1 cellular context compared by ENCODE assay signal in the genomic region with DNA sequence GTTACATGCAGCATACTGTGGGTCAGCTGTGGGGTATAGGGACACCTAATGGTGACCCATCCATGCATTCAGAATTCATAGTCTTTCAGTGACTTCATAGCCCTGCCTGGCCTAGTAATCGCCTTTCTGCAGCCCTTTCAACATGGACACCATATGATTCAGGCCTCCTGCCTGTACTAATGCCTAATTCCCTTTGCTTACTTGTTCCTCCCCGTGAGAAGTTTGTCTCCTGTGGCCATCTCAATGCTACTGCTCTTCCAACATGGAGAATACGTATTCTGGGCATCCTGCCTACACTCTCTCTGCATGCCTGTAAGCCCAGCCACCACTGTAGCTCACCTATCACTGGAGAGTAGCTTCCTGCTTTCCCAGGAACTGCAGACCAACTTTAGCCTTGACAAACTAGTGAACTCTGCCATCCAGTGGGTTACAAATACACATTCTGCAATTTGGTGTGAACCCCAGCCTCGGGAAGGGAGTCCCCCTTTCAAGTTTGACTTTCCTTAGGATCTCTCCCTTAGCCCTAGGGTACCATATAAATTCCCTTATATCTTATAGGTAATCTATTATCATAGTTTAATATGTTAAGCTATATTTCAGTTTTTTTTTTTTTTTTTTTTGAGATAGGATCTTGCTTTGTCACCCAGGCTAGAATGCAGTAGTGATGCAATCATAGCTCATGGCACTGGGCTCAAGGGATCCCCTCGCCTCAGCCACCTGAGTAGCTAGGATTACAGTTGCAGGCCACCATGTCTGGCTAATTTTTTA.
A peak's percentile ranks its signal among the peaks of the same experiment; 100 is the strongest.
TF ChIP-seq lines count a peak whose summit lies in the region.

No MANE protein-coding gene starts in this region.

TF ChIP-seq in K562, 482 proteins besides CTCF, POLR2A, EP300 and RAD21 (continues in another document):
- no peak for TF ChIP-seq KAT2B (IDR thresholded peaks at IDR 0.05; ENCODE audit: low read depth, low read length)
- TF ChIP-seq ARID1B (IDR thresholded peaks at IDR 0.05), result peak; percentile 73
- peak; percentile 8; the same call in 1 of the 2 replicates for TF ChIP-seq HIVEP1 (CRISPR knock-in tag; IDR thresholded peaks at IDR 0.05)
- TF ChIP-seq NCOA1 (IDR thresholded peaks at IDR 0.05; ENCODE audit: low read depth), result no peak
- 0 out of 2 replicates have a peak, but pooled peaks have one; percentile 17 for TF ChIP-seq CXXC5 (CRISPR knock-in tag; IDR thresholded peaks at IDR 0.05)
- no peak for TF ChIP-seq MLX (CRISPR knock-in tag; conservative IDR thresholded peaks at IDR 0.05)
- no peak for TF ChIP-seq YBX1 (IDR thresholded peaks at IDR 0.05)
- TF ChIP-seq DMBX1 (CRISPR knock-in tag; IDR thresholded peaks at IDR 0.05; ENCODE audit: borderline replicate concordance), result no peak
- peak; percentile 71; the same call in 1 of the 2 replicates for TF ChIP-seq NFRKB (IDR thresholded peaks at IDR 0.05; ENCODE audit: low read depth)
- no peak for TF ChIP-seq NR0B1 (IDR thresholded peaks at IDR 0.05; ENCODE audit: partially characterized antibody)
- TF ChIP-seq NRF1 (conservative IDR thresholded peaks at IDR 0.05 in 1 of 2, IDR thresholded peaks at IDR 0.05 in 1 of 2), result 0 out of 4 replicates have a peak, but pooled peaks of 1 of the 2 experiments have one; percentile 13
- TF ChIP-seq LEF1 (IDR thresholded peaks at IDR 0.05), result peak; percentile 34; the same call in 1 of the 2 replicates
- TF ChIP-seq DIDO1 (tag; IDR thresholded peaks at IDR 0.05; ENCODE audit: low read depth), result peak; percentile 78; the same call in 1 of the 2 replicates
- TF ChIP-seq, protein P1, sequence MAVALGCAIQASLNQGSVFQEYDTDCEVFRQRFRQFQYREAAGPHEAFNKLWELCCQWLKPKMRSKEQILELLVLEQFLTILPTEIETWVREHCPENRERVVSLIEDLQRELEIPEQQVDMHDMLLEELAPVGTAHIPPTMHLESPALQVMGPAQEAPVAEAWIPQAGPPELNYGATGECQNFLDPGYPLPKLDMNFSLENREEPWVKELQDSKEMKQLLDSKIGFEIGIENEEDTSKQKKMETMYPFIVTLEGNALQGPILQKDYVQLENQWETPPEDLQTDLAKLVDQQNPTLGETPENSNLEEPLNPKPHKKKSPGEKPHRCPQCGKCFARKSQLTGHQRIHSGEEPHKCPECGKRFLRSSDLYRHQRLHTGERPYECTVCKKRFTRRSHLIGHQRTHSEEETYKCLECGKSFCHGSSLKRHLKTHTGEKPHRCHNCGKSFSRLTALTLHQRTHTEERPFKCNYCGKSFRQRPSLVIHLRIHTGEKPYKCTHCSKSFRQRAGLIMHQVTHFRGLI (CRISPR knock-in tag; IDR thresholded peaks at IDR 0.05), result no peak
- TF ChIP-seq POLR2H (tag; IDR thresholded peaks at IDR 0.05; ENCODE audit: low read depth), result peak; percentile 9; the same call in 1 of the 2 replicates
- TF ChIP-seq C11orf30 (IDR thresholded peaks at IDR 0.05; ENCODE audit: low read depth), result peak; percentile 76; the same call in 1 of the 2 replicates
- TF ChIP-seq TEAD1 (CRISPR knock-in tag; IDR thresholded peaks at IDR 0.05), result peak in 1 of 2 experiments; percentile 3; a peak in 1 of 4 replicates
- TF ChIP-seq JUND (IDR thresholded peaks at IDR 0.05; ENCODE audit: borderline replicate concordance, low read depth, low read length), result peak; percentile 77
- peak; percentile 65; the same call in 2 of the 3 replicates for TF ChIP-seq JUND (tag; IDR thresholded peaks at IDR 0.05; ENCODE audit: borderline replicate concordance, low read depth, low read length)
- TF ChIP-seq, protein P2, sequence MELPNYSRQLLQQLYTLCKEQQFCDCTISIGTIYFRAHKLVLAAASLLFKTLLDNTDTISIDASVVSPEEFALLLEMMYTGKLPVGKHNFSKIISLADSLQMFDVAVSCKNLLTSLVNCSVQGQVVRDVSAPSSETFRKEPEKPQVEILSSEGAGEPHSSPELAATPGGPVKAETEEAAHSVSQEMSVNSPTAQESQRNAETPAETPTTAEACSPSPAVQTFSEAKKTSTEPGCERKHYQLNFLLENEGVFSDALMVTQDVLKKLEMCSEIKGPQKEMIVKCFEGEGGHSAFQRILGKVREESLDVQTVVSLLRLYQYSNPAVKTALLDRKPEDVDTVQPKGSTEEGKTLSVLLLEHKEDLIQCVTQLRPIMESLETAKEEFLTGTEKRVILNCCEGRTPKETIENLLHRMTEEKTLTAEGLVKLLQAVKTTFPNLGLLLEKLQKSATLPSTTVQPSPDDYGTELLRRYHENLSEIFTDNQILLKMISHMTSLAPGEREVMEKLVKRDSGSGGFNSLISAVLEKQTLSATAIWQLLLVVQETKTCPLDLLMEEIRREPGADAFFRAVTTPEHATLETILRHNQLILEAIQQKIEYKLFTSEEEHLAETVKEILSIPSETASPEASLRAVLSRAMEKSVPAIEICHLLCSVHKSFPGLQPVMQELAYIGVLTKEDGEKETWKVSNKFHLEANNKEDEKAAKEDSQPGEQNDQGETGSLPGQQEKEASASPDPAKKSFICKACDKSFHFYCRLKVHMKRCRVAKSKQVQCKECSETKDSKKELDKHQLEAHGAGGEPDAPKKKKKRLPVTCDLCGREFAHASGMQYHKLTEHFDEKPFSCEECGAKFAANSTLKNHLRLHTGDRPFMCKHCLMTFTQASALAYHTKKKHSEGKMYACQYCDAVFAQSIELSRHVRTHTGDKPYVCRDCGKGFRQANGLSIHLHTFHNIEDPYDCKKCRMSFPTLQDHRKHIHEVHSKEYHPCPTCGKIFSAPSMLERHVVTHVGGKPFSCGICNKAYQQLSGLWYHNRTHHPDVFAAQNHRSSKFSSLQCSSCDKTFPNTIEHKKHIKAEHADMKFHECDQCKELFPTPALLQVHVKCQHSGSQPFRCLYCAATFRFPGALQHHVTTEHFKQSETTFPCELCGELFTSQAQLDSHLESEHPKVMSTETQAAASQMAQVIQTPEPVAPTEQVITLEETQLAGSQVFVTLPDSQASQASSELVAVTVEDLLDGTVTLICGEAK (IDR thresholded peaks at IDR 0.05), result peak; percentile 42; the same call in 1 of the 2 replicates
- TF ChIP-seq, protein P2 (CRISPR knock-in tag; IDR thresholded peaks at IDR 0.05), result no peak
- TF ChIP-seq ZNF766 (CRISPR knock-in tag; conservative IDR thresholded peaks at IDR 0.05), result peak; percentile 76; the same call in 1 of the 2 replicates
- TF ChIP-seq MAZ (CRISPR knock-in tag; conservative IDR thresholded peaks at IDR 0.05 in 1 of 2, IDR thresholded peaks at IDR 0.05 in 1 of 2), result 0 out of 4 replicates have a peak, but pooled peaks of 1 of the 2 experiments have one; percentile 36
- TF ChIP-seq ZNF174 (CRISPR knock-in tag; IDR thresholded peaks at IDR 0.05), result no peak
- peak; percentile 24 for TF ChIP-seq SMAD4 (CRISPR knock-in tag; conservative IDR thresholded peaks at IDR 0.05)
- TF ChIP-seq, protein P3, sequence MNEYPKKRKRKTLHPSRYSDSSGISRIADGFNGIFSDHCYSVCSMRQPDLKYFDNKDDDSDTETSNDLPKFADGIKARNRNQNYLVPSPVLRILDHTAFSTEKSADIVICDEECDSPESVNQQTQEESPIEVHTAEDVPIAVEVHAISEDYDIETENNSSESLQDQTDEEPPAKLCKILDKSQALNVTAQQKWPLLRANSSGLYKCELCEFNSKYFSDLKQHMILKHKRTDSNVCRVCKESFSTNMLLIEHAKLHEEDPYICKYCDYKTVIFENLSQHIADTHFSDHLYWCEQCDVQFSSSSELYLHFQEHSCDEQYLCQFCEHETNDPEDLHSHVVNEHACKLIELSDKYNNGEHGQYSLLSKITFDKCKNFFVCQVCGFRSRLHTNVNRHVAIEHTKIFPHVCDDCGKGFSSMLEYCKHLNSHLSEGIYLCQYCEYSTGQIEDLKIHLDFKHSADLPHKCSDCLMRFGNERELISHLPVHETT (CRISPR knock-in tag; conservative IDR thresholded peaks at IDR 0.05 in 1 of 2, IDR thresholded peaks at IDR 0.05 in 1 of 2), result peak in 1 of 2 experiments; percentile 78; a peak in 2 of 4 replicates
- no peak for TF ChIP-seq TARDBP (IDR thresholded peaks at IDR 0.05)
- TF ChIP-seq MAFF (IDR thresholded peaks at IDR 0.05; ENCODE audit: low read length), result peak; percentile 64
- TF ChIP-seq SMARCC2 (IDR thresholded peaks at IDR 0.05; ENCODE audit: low read depth), result peak; percentile 53; the same call in 1 of the 2 replicates
- TF ChIP-seq EP400 (IDR thresholded peaks at IDR 0.05), result peak; percentile 63
- TF ChIP-seq ZC3H11A (IDR thresholded peaks at IDR 0.05; ENCODE audit: low read depth, low read length), result no peak
- TF ChIP-seq ATF1 (CRISPR knock-in tag; IDR thresholded peaks at IDR 0.05), result no peak
- peak; percentile 76 for TF ChIP-seq ATF1 (tag; IDR thresholded peaks at IDR 0.05)
- TF ChIP-seq FOXK2 (conservative IDR thresholded peaks at IDR 0.05 in 1 of 2, IDR thresholded peaks at IDR 0.05 in 1 of 2; ENCODE audit: low read depth in 2 of 2), result 0 out of 4 replicates have a peak, but pooled peaks of 1 of the 2 experiments have one; percentile 20
- TF ChIP-seq CEBPB (tag; IDR thresholded peaks at IDR 0.05), result peak; percentile 98
- TF ChIP-seq, protein P4, sequence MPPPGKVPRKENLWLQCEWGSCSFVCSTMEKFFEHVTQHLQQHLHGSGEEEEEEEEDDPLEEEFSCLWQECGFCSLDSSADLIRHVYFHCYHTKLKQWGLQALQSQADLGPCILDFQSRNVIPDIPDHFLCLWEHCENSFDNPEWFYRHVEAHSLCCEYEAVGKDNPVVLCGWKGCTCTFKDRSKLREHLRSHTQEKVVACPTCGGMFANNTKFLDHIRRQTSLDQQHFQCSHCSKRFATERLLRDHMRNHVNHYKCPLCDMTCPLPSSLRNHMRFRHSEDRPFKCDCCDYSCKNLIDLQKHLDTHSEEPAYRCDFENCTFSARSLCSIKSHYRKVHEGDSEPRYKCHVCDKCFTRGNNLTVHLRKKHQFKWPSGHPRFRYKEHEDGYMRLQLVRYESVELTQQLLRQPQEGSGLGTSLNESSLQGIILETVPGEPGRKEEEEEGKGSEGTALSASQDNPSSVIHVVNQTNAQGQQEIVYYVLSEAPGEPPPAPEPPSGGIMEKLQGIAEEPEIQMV (tag; conservative IDR thresholded peaks at IDR 0.05; ENCODE audit: low read depth), result peak; percentile 49; the same call in 1 of the 2 replicates
- peak; percentile 61; the same call in 1 of the 2 replicates for TF ChIP-seq TEAD2 (tag; IDR thresholded peaks at IDR 0.05)
- peak; percentile 23; the same call in 1 of the 2 replicates for TF ChIP-seq ZNF239 (CRISPR knock-in tag; IDR thresholded peaks at IDR 0.05)
- 0 out of 2 replicates have a peak, but pooled peaks have one; percentile 57 for TF ChIP-seq KLF1 (tag; IDR thresholded peaks at IDR 0.05)
- TF ChIP-seq MLLT1 (IDR thresholded peaks at IDR 0.05), result peak in 1 of 2 experiments; percentile 37; a peak in 1 of 4 replicates
- peak; percentile 80 for TF ChIP-seq ETV1 (tag; conservative IDR thresholded peaks at IDR 0.05; ENCODE audit: low read depth)
- TF ChIP-seq ZEB2 (IDR thresholded peaks at IDR 0.05), result peak; percentile 10; the same call in 1 of the 2 replicates
- peak; percentile 50; the same call in 1 of the 2 replicates for TF ChIP-seq PTRF (tag; IDR thresholded peaks at IDR 0.05)
- no peak for TF ChIP-seq NR2C2 (CRISPR knock-in tag; IDR thresholded peaks at IDR 0.05)
- TF ChIP-seq NR2C2 (tag; IDR thresholded peaks at IDR 0.05), result peak; percentile 74
- TF ChIP-seq JUN (IDR thresholded peaks at IDR 0.05; ENCODE audit: borderline replicate concordance, low read depth, low read length), result peak; percentile 37
- TF ChIP-seq JUN (CRISPR knock-in tag; IDR thresholded peaks at IDR 0.05; ENCODE audit: borderline replicate concordance), result no peak
